ENCODE assay signal across 17 cellular contexts in the genomic region with DNA sequence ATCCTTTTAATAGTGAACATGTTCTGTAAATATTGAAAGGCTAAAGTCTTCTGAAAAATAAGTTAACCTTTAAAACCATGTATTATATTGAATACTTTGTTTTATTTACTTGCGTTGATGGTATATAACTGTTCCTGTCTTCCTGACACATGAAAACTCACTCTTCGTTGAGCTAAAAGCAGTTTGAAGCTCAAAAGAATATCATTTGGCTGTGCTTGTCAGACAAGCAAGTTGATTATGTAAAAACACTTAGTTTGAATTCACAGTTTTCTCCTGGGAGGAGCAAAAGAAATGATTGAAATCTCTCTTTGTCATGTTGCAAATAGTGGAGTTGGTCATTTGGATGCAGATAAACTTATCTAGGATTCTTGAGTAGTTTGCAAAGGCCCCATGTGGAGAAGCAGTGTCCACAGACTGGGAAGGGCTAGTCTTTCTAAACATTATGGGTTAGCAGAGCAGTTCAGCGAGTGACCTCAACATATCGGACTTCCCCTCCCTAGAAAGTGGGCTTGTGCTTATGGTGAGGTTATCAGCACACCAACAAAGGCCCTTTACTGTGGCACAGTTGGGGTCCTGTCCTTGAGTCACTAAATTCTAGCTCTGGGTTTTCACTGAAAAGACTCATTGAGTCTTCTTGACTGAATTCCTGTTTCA.
A peak's percentile ranks its signal among the peaks of the same experiment; 100 is the strongest.
DNase-seq lines count a peak whose midpoint lies in the region; FAIRE-seq and TF ChIP-seq lines count a peak whose summit lies in the region.
"Had no signal": no experiment of that assay in that cellular context is flagged by ENCODE, and none has a peak within 500 bp of the region (broad histone marks: within the 10 kb centered on the region; RNA-seq: fewer than 3 reads in every experiment).

No MANE protein-coding gene starts in this region.

- H3F3A ChIP-seq in SU-DHL-6 (ENCODE audit: insufficient read depth): no peaks in the 10 kb centered on the region
- peaks cover 3% of the 10 kb centered on the region for H3F3A ChIP-seq in neural cell (ENCODE audit: insufficient read depth, low read length, poor library complexity, severe bottlenecking)

- H3K4me3 ChIP-seq in HEK293 (ENCODE audit: low read depth, low read length) (no peak overlapping the region), SU-DHL-6 (ENCODE audit: insufficient read depth, low read length, poor library complexity, severe bottlenecking) (no peak overlapping the region), H1 (ENCODE audit: extremely low read depth in 1 of 4, insufficient read depth in 2 of 4, low read depth in 3 of 4, low read length in 4 of 4) (no peak overlapping the region), neural cell (ENCODE audit: low read length) (no peak overlapping the region), uterus (no peak overlapping the region)
- H3K4me3 ChIP-seq: BLaER1, HAP-1 had no signal

- no peak overlapping the region for H4K91ac ChIP-seq in H1 (replicated peaks; ENCODE audit: insufficient read length, low read length)

- no peak overlapping the region for H3K56ac ChIP-seq in H1 (replicated peaks; ENCODE audit: insufficient read length, low read depth, low read length)

- H3K4me1 ChIP-seq in HEK293 (ENCODE audit: control insufficient read depth, insufficient read depth, low read length): peaks cover 6% of the 10 kb centered on the region
- peaks cover 0 to 12% (median 4%) of the 10 kb centered on the region in 4 experiments; a peak in 3 of 7 replicates for H3K4me1 ChIP-seq in H1 (replicated peaks in 1 of 4; ENCODE audit: control insufficient read depth in 3 of 4, insufficient read depth in 4 of 4, low read length in 3 of 4)
- no peaks in the 10 kb centered on the region for H3K4me1 ChIP-seq in uterus

- H3K4ac ChIP-seq in H1 (replicated peaks; ENCODE audit: insufficient read length, low read depth, low read length): no peak overlapping the region

- POLR2A ChIA-PET in HEK293 (lab: Yijun Ruan, JAX): no interaction called here
- POLR2A ChIA-PET in H1 (lab: Charles Lee; ENCODE audit: partially characterized antibody): interaction anchor here (0.6 to 1.4 kb wide), 2 partner anchors 9 to 11 kb away, joined by 3 read pairs; no protein-coding TSS in a partner anchor

- TF ChIP-seq RAD21 in H1 (IDR thresholded peaks at IDR 0.05 in 1 of 2, conservative IDR thresholded peaks at IDR 0.05 in 1 of 2; ENCODE audit: low read depth in 2 of 2, low read length in 2 of 2): no peak
- TF ChIP-seq RAD21 in neural cell (conservative IDR thresholded peaks at IDR 0.05): no peak

- H2BK5ac ChIP-seq in H1 (ENCODE audit: low read depth, low read length): no peak overlapping the region

- no peaks in the 10 kb centered on the region for H3K36me3 ChIP-seq in HEK293 (ENCODE audit: control insufficient read depth in 2 of 2, insufficient read depth in 1 of 2, low read length in 2 of 2)
- no peaks in the 10 kb centered on the region for H3K36me3 ChIP-seq in SU-DHL-6 (ENCODE audit: low read length)
- H3K36me3 ChIP-seq in H1 (ENCODE audit: control insufficient read depth in 2 of 4, insufficient read depth in 4 of 4, low read length in 3 of 4): no peaks in the 10 kb centered on the region
- H3K36me3 ChIP-seq in neural cell (ENCODE audit: insufficient read depth, low read length): no peaks in the 10 kb centered on the region
- no peaks in the 10 kb centered on the region for H3K36me3 ChIP-seq in uterus
- H3K36me3 ChIP-seq: BLaER1, HAP-1 had no signal

- no peak overlapping the region for H4K5ac ChIP-seq in H1 (ENCODE audit: insufficient read length, low read depth, low read length)

- H2AFZ ChIP-seq in SU-DHL-6 (ENCODE audit: low read depth, low read length, severe bottlenecking) (no peak overlapping the region), H1 (ENCODE audit: low read length) (no peak overlapping the region), neural cell (ENCODE audit: low read depth, low read length) (no peak overlapping the region)

- H4K8ac ChIP-seq in H1 (ENCODE audit: extremely low read depth, insufficient read depth, low read length): no peak overlapping the region

- no peak overlapping the region for H2BK15ac ChIP-seq in H1 (ENCODE audit: low read length)

- H3K79me2 ChIP-seq in SU-DHL-6 (ENCODE audit: insufficient read depth, low read length) (no peaks in the 10 kb centered on the region), H1 (ENCODE audit: control insufficient read depth in 1 of 2, insufficient read depth in 2 of 2, low read length in 2 of 2) (no peaks in the 10 kb centered on the region), neural cell (replicated peaks; ENCODE audit: insufficient read depth, low read length) (no peaks in the 10 kb centered on the region)

- H3K27ac ChIP-seq in HEK293 (ENCODE audit: extremely low read depth, low read depth, low read length) (no peak overlapping the region), SU-DHL-6 (ENCODE audit: low read depth, low read length) (peak overlapping the region; percentile 77), H1 (ENCODE audit: low read depth, low read length) (no peak overlapping the region), neural cell (ENCODE audit: low read length) (no peak overlapping the region), uterus (no peak overlapping the region)
- H3K27ac ChIP-seq: BLaER1 had no signal

- DNase-seq in H1 (ENCODE audit: low read depth in 1 of 2, low spot score in 2 of 2) (peak in 1 of 2 experiments; percentile 58), uterus (no peak), NCI-H1105 (lab: John Stamatoyannopoulos, UW) (no peak), HK-2 (ENCODE audit: unreplicated experiment) (no peak)
- DNase-seq: CD8-positive, alpha-beta T cell; IMR-90; Kasumi-1; NCI-H1930; NCI-H2171; NCI-H446 treated with DMSO at 0.1 percent for 48 hours; NCI-H748 treated with DMSO at 0.1 percent for 48 hours had no signal

- peak; percentile 60 for FAIRE-seq in H1 (lab: Jason Lieb, UNC)
- FAIRE-seq: A204.1 had no signal

- H3K27me3 ChIP-seq in SU-DHL-6 (ENCODE audit: low read length) (no peaks in the 10 kb centered on the region), H1 (replicated peaks in 1 of 4; ENCODE audit: control insufficient read depth in 3 of 4, extremely low read depth in 1 of 4, insufficient read depth in 3 of 4, low read length in 3 of 4) (no peaks in the 10 kb centered on the region), neural cell (ENCODE audit: insufficient read depth, low read depth, low read length) (no peaks in the 10 kb centered on the region), uterus (no peaks in the 10 kb centered on the region)
- H3K27me3 ChIP-seq: BLaER1 had no signal

- peak overlapping the region; percentile 34 for H3K9ac ChIP-seq in SU-DHL-6 (ENCODE audit: low read length)
- H3K9ac ChIP-seq in H1 (replicated peaks in 1 of 4; ENCODE audit: extremely low read depth in 1 of 4, low read depth in 3 of 4, low read length in 3 of 4): no peak overlapping the region
- H3K9ac ChIP-seq in neural cell (ENCODE audit: low read length): no peak overlapping the region
- H3K9ac ChIP-seq: BLaER1 had no signal

- H3K14ac ChIP-seq in H1 (ENCODE audit: insufficient read length): no peak overlapping the region

- intact Hi-C loops in uterus (cut with DNase I; ENCODE audit: low total_unique reads): no loop called here

- peaks cover 3% of the 10 kb centered on the region; the same call in 1 of the 2 replicates for H3K23me2 ChIP-seq in H1 (ENCODE audit: low read depth, low read length)

- TF ChIP-seq EP300 in H1 (IDR thresholded peaks at IDR 0.05; ENCODE audit: borderline replicate concordance in 1 of 2, low read depth in 2 of 2, low read length in 2 of 2): no peak
- TF ChIP-seq EP300 in neural cell (conservative IDR thresholded peaks at IDR 0.05; ENCODE audit: poor library complexity, severe bottlenecking): peak; percentile 84

- H3K18ac ChIP-seq in H1 (ENCODE audit: extremely low read depth, low read length): no peak overlapping the region

- no peak overlapping the region for H3K23ac ChIP-seq in H1 (ENCODE audit: insufficient read length)

- no peak overlapping the region for H2AK5ac ChIP-seq in H1 (ENCODE audit: low read depth, low read length)

- TF ChIP-seq POLR2A in H1 (IDR thresholded peaks at IDR 0.05; ENCODE audit: control extremely low read depth in 1 of 2, low read depth in 2 of 2, low read length in 2 of 2) (no peak), uterus (IDR thresholded peaks at IDR 0.05) (no peak)

- H4K20me1 ChIP-seq in SU-DHL-6 (ENCODE audit: low read depth, low read length): no peaks in the 10 kb centered on the region
- H4K20me1 ChIP-seq in H1 (replicated peaks in 1 of 2; ENCODE audit: control insufficient read depth in 1 of 2, insufficient read depth in 2 of 2, low read length in 2 of 2): no peaks in the 10 kb centered on the region
- no peaks in the 10 kb centered on the region for H4K20me1 ChIP-seq in neural cell (ENCODE audit: insufficient read depth)
- H4K20me1 ChIP-seq: BLaER1 had no signal

- H3K9me2 ChIP-seq in SU-DHL-6 (replicated peaks; ENCODE audit: insufficient read depth, low read length) (no peaks in the 10 kb centered on the region), neural cell (ENCODE audit: insufficient read depth, low read length) (no peaks in the 10 kb centered on the region)

- TF ChIP-seq CTCF in HEK293 (tag by site-specific recombination; IDR thresholded peaks at IDR 0.05): no peak
- no peak for TF ChIP-seq CTCF in SU-DHL-6 (IDR thresholded peaks at IDR 0.05; ENCODE audit: insufficient read depth, low read length, poor library complexity, severe bottlenecking)
- TF ChIP-seq CTCF in H1 (IDR thresholded peaks at IDR 0.05; ENCODE audit: control extremely low read depth in 1 of 3, insufficient read depth in 1 of 3, low read depth in 1 of 3, low read length in 3 of 3): no peak
- no peak for TF ChIP-seq CTCF in neural cell (IDR thresholded peaks at IDR 0.05; ENCODE audit: poor library complexity, severe bottlenecking)
- no peak for TF ChIP-seq CTCF in uterus (IDR thresholded peaks at IDR 0.05)

- H3K9me3 ChIP-seq in HEK293 (ENCODE audit: control insufficient read depth, insufficient read depth, low read depth, low read length) (no peaks in the 10 kb centered on the region), SU-DHL-6 (ENCODE audit: insufficient read depth, low read length) (no peaks in the 10 kb centered on the region), H1 (ENCODE audit: insufficient read depth in 2 of 2, low read depth in 1 of 2, low read length in 1 of 2) (no peaks in the 10 kb centered on the region), neural cell (ENCODE audit: low read length) (no peaks in the 10 kb centered on the region), uterus (no peaks in the 10 kb centered on the region)
- H3K9me3 ChIP-seq: BLaER1, HAP-1 had no signal

- 74% methylated on average over 4 of the region's 4 CpGs; no CpG with 5 or more reads in 1 of the 2 experiments for WGBS in H1 (ENCODE audit: extremely low coverage in 1 of 2, insufficient coverage in 1 of 2, insufficient read length in 1 of 2, insufficient replicate concordance in 2 of 2, low coverage in 1 of 2, low lambda C conversion rate in 2 of 2, missing lambda C conversion rate in 1 of 2), 2 experiments

- no peak overlapping the region for H2BK12ac ChIP-seq in H1 (ENCODE audit: low read depth, low read length)

- CTCF ChIA-PET in HEK293 (lab: Yijun Ruan, JAX): interaction anchor here (0.6 kb wide), 1 partner anchor 46 kb away, joined by 5 read pairs; no protein-coding TSS in a partner anchor
- CTCF ChIA-PET in H1 (lab: Charles Lee; ENCODE audit: partially characterized antibody): interaction anchor here (1.5 kb wide), 1 partner anchor 77 kb away, joined by 3 read pairs; no protein-coding TSS in a partner anchor

- no peak overlapping the region for H2BK120ac ChIP-seq in H1 (replicated peaks; ENCODE audit: low read depth, low read length)

- H3K4me2 ChIP-seq in SU-DHL-6 (ENCODE audit: low read depth, low read length, poor library complexity, severe bottlenecking): peak overlapping the region; percentile 36
- peak overlapping the region; percentile 25 to 37; a peak in 3 of 4 replicates for H3K4me2 ChIP-seq in H1 (ENCODE audit: insufficient read depth in 1 of 2, low read depth in 2 of 2, low read length in 2 of 2)
- H3K4me2 ChIP-seq in neural cell (ENCODE audit: low read length): no peak overlapping the region
- H3K4me2 ChIP-seq: BLaER1 had no signal

- H3K79me1 ChIP-seq in H1 (ENCODE audit: low read depth, low read length): no peaks in the 10 kb centered on the region

- no peak overlapping the region for H2BK20ac ChIP-seq in H1 (ENCODE audit: low read length)
